Comparison of ENCODE assay signal across 34 cellular contexts in genomic region chr4:59500103-59500502, GRCh38.
"Had no signal": no experiment of that assay in that cellular context is flagged by ENCODE, and none has a peak within 500 bp of the region (broad histone marks: within the 10 kb centered on the region; RNA-seq: fewer than 3 reads in every experiment).

No MANE protein-coding gene starts in this region.

- H3K4me3 ChIP-seq: MG63 had no signal

- H3K9me3 ChIP-seq: MG63 had no signal

- H3K36me3 ChIP-seq: MG63 had no signal

- H3K27me3 ChIP-seq: MG63 had no signal

- H3K9ac ChIP-seq: KMS-11 had no signal

- DNase-seq: Karpas-422, Kasumi-1, MG63, MM.1S, MV-4-11, NCI-H1048, NCI-H1092, NCI-H1092 treated with DMSO at 0.1 percent for 48 hours, NCI-H1105, NCI-H1105 treated with DMSO at 0.1 percent for 48 hours, NCI-H1417, NCI-H1417 treated with DMSO at 0.1 percent for 48 hours, NCI-H1436, NCI-H1436 treated with DMSO at 0.1 percent for 48 hours, NCI-H146, NCI-H1694, NCI-H1694 treated with DMSO at 0.1 percent for 48 hours, NCI-H187, NCI-H187 treated with DMSO at 0.1 percent for 48 hours, NCI-H1930, NCI-H2029, NCI-H2029 treated with DMSO at 0.1 percent for 48 hours, NCI-H2081, NCI-H2081 treated with DMSO at 0.1 percent for 48 hours, NCI-H2107, NCI-H2171, NCI-H2171 treated with DMSO at 0.1 percent for 48 hours, NCI-H2227 treated with DMSO at 0.1 percent for 48 hours, NCI-H226, NCI-H345, NCI-H446, NCI-H446 treated with DMSO at 0.1 percent for 48 hours, NCI-H510A had no signal

- H3K27ac ChIP-seq: KMS-11 had no signal

- H3K4me2 ChIP-seq: KMS-11 had no signal
